In the genomic region with DNA sequence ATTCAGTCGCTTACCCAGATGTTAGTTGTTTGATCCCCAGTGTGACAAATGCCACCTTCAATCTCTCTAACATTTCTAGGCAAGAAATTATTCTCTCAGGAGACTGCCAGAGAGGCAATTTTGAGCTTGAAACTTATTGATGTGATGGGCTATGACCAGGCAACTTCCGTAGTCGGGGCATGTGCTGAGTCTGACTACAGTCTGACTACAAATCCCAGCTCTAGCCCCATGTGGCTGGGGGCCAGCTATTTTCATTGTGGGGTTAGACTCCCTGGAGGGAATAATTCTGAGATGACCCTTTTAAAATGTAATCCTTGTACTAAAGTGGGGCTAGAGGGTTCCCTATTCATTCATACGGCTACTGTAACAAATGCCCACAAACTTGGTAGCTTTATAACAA, we compare ENCODE assay signal across 21 cellular contexts.
"Had no signal": no experiment of that assay in that cellular context is flagged by ENCODE, and none has a peak within 500 bp of the region (broad histone marks: within the 10 kb centered on the region; RNA-seq: fewer than 3 reads in every experiment).

No MANE protein-coding gene starts in this region.

- H3K36me3 ChIP-seq: SJSA1 had no signal

- H3K4me3 ChIP-seq: SJSA1, SK-N-MC had no signal

- DNase-seq: IMR-90, Karpas-422, KG1, MM.1S, NCI-H1092 treated with DMSO at 0.1 percent for 48 hours, NCI-H1436, NCI-H187, NCI-H2029, NCI-H2081 treated with DMSO at 0.1 percent for 48 hours, NCI-H2171, NCI-H446, NCI-H510A, NCI-H524 treated with DMSO at 0.1 percent for 48 hours, NCI-H69, NCI-H774, SHP77, T-cell had no signal

- ATAC-seq: HepG2, T-cell had no signal

- H3K27me3 ChIP-seq: SJSA1 had no signal

- H3K27ac ChIP-seq: RWPE1, SJSA1, SK-N-MC had no signal

- H3K4me1 ChIP-seq: SJSA1 had no signal
